In the genomic region with DNA sequence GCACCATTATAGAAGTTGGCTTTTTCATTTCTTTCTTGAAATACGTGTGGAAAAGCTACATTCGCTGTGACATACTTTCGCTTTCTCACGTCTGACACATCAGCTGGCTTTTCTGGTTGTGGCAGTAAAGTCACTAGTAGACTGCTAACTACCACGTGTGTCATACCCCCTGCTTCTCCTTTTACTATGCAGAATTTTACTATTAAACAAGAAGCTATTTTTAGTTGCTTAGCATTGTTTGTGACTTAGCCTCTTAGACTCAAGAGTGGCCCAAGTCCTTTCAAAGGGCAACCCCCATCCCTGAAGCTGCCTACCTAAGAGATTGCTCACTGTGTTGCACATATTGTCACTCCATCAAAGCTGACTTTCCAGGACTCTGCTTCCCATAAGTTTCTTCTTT, we compare ENCODE assay signal across 8 cellular contexts. TPM values are rescaled to one million over a fixed set of nuclear protein-coding genes. Genes with fewer than 3 reads are reported as not detected.
A peak's percentile ranks its signal among the peaks of the same experiment; 100 is the strongest.
DNase-seq lines count a peak whose midpoint lies in the region; ATAC-seq, FAIRE-seq and TF ChIP-seq lines count a peak whose summit lies in the region.

No MANE protein-coding gene starts in this region.

- no peaks in the 10 kb centered on the region for H3K4me1 ChIP-seq in ascending aorta

- peak overlapping the region; percentile 18 for H3K4me3 ChIP-seq in bronchial epithelial cell (ENCODE audit: low read depth, low read length)
- peak overlapping the region in 1 of 2 donors; percentile 7 for H3K4me3 ChIP-seq in ascending aorta

- no peak for FAIRE-seq in bronchial epithelial cell (lab: Jason Lieb, UNC)

- H3K27me3 ChIP-seq in bronchial epithelial cell (ENCODE audit: control insufficient read depth, insufficient read depth, low read length) (no peaks in the 10 kb centered on the region), ascending aorta (no peaks in the 10 kb centered on the region)

- H3K9me3 ChIP-seq in ascending aorta: no peaks in the 10 kb centered on the region

- ATAC-seq in GM18858 (IDR thresholded peaks at IDR 0.05; ENCODE audit: unreplicated experiment): peak; percentile 89
- ATAC-seq in HG02938 (IDR thresholded peaks at IDR 0.05; ENCODE audit: unreplicated experiment): peak; percentile 79

- DNase-seq in RPMI8226 (peak; percentile 7), bronchial epithelial cell (ENCODE audit: low read depth) (peak; percentile 63), NCI-H2227 (lab: John Stamatoyannopoulos, UW; ENCODE audit: unreplicated experiment) (no peak), NCI-H345 treated with DMSO at 0.1 percent for 48 hours (lab: John Stamatoyannopoulos, UW; ENCODE audit: unreplicated experiment) (no peak), ascending aorta (ENCODE audit: low spot score in 2 of 2) (no peak)
- peak; percentile 64 for DNase-seq in stimulated activated CD4-positive, alpha-beta T cell treated with anti-CD3 and anti-CD28 coated beads, Interleukin-15, amount 100 ng/mL, for 24 hours

- H3K36me3 ChIP-seq in bronchial epithelial cell (ENCODE audit: control insufficient read depth, insufficient read depth, low read length): no peaks in the 10 kb centered on the region
- H3K36me3 ChIP-seq in ascending aorta: no peaks in the 10 kb centered on the region

- H3K27ac ChIP-seq in ascending aorta: no peak overlapping the region

- intact Hi-C loops in ascending aorta (cut with DNase I): no loop called here

- TF ChIP-seq CTCF in bronchial epithelial cell (IDR thresholded peaks at IDR 0.05; ENCODE audit: insufficient read depth, low read length, severe bottlenecking) (no peak), ascending aorta (IDR thresholded peaks at IDR 0.05) (no peak)

RNA-seq across cellular contexts. Expression of a gene that starts 2.1 kb away (rescaled TPM):
- not detected in 2 replicates for total RNA-seq in bronchial epithelial cell
- not detected for total RNA-seq in ascending aorta

Comparison
In these comparisons a context has a peak if more than half of its experiments do, and no peak if none do; other contexts are left out.
1. DNase-seq: peak in RPMI8226 (single experiment), bronchial epithelial cell (single experiment) and stimulated activated CD4-positive, alpha-beta T cell treated with anti-CD3 and anti-CD28 coated beads, Interleukin-15, amount 100 ng/mL, for 24 hours (single experiment); none in NCI-H2227 (single experiment), NCI-H345 treated with DMSO at 0.1 percent for 48 hours (single experiment) and ascending aorta (0 of 2).